In the genomic region with DNA sequence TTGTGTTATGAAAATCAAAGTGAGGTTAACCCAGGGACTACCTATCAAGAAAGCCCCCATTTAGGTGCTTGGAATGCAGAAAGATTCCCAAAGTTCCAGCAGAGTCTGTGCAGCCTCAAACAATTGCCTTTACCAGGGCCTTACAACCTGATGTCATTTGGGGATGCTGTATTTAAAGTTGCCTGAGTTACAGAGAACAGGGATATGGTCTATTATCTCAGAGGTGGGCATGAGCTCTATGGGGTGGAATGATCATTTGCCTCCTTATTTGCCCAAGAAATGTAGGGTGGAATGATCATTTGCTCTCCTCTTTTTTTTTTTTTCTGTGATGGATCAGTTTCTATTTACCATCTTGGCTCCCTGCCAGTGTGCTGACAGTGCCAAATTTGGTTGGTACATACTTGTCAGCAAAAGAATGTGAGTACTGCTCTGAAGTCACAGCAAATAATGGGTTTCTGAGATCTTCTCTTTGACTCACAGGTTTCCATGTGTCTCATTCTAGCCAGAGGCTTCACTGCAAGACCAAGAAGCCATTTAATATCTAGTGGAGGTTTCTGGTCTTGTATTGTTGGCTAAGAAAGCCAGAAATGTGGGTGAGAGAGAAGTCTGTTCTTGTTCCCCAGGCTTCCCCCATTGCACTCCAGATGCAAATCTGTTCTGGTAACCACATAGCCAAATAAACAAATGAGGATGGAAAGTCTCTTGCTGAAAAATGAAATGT, we compare ENCODE assay signal across 8 cellular contexts. TPM values are rescaled to one million over a fixed set of nuclear protein-coding genes. Genes with fewer than 3 reads are reported as not detected.
DNase-seq lines count a peak whose midpoint lies in the region; ATAC-seq and TF ChIP-seq lines count a peak whose summit lies in the region.

No MANE protein-coding gene starts in this region.

- no peak overlapping the region for H3K14ac ChIP-seq in trophoblast cell (ENCODE audit: low read length)

- H3K27me3 Mint-ChIP-seq in dendritic cell treated with granulocyte-macrophage colony-stimulating factor and Interleukin-4, amounts not matched to agents 40 ng/mL and 50 ng/mL, for 4 days, result peaks cover 3% of the 10 kb centered on the region
- no peaks in the 10 kb centered on the region for H3K27me3 Mint-ChIP-seq in progenitor cell of endocrine pancreas

- no peak overlapping the region for H4K91ac ChIP-seq in trophoblast cell (ENCODE audit: low read depth, low read length)

- no peaks in the 10 kb centered on the region for H3K79me1 ChIP-seq in trophoblast cell (ENCODE audit: low read length)

- no peaks in the 10 kb centered on the region for H3K79me2 ChIP-seq in trophoblast cell (ENCODE audit: control insufficient read depth, insufficient read depth, low read length, poor library complexity)

- H2BK120ac ChIP-seq in trophoblast cell (ENCODE audit: insufficient read depth, low read length, poor library complexity), result no peak overlapping the region

- H2AK5ac ChIP-seq in trophoblast cell (ENCODE audit: low read length), result no peak overlapping the region

- no peak overlapping the region for H3K4me3 Mint-ChIP-seq in dendritic cell treated with granulocyte-macrophage colony-stimulating factor and Interleukin-4, amounts not matched to agents 40 ng/mL and 50 ng/mL, for 4 days
- no peak overlapping the region for H3K4me3 Mint-ChIP-seq in progenitor cell of endocrine pancreas (ENCODE audit: low read depth)

- H3K4ac ChIP-seq in trophoblast cell (ENCODE audit: low read depth, low read length), result no peak overlapping the region

- peaks cover 38% of the 10 kb centered on the region for H3K4me1 Mint-ChIP-seq in dendritic cell treated with granulocyte-macrophage colony-stimulating factor and Interleukin-4, amounts not matched to agents 40 ng/mL and 50 ng/mL, for 4 days (ENCODE audit: low read depth)
- H3K4me1 Mint-ChIP-seq in progenitor cell of endocrine pancreas (ENCODE audit: low read depth), result no peaks in the 10 kb centered on the region

- H3K27ac Mint-ChIP-seq in dendritic cell treated with granulocyte-macrophage colony-stimulating factor and Interleukin-4, amounts not matched to agents 40 ng/mL and 50 ng/mL, for 4 days, result peak overlapping the region; percentile 64
- H3K27ac Mint-ChIP-seq in progenitor cell of endocrine pancreas, result no peak overlapping the region

- peak; percentile 84 for DNase-seq in COR-L47 (lab: John Stamatoyannopoulos, UW)
- DNase-seq in NCI-H446 treated with DMSO at 0.1 percent for 48 hours (lab: John Stamatoyannopoulos, UW), result peak; percentile 89
- DNase-seq in sigmoid colon, result peak; percentile 70
- DNase-seq in trophoblast cell, result no peak
- no peak for DNase-seq in progenitor cell of endocrine pancreas (ENCODE audit: low spot score, unreplicated experiment)

- H3K9ac ChIP-seq in trophoblast cell (ENCODE audit: low read length), result no peak overlapping the region

- H4K12ac ChIP-seq in trophoblast cell (ENCODE audit: low read depth, low read length), result no peak overlapping the region

- no peaks in the 10 kb centered on the region for H3K36me3 Mint-ChIP-seq in dendritic cell treated with granulocyte-macrophage colony-stimulating factor and Interleukin-4, amounts not matched to agents 40 ng/mL and 50 ng/mL, for 4 days (ENCODE audit: low read depth)
- no peaks in the 10 kb centered on the region for H3K36me3 Mint-ChIP-seq in progenitor cell of endocrine pancreas (ENCODE audit: insufficient read depth)

- H2AFZ ChIP-seq in trophoblast cell (ENCODE audit: insufficient read depth, low read length, poor library complexity), result no peak overlapping the region

- no peak overlapping the region for H2BK5ac ChIP-seq in trophoblast cell (ENCODE audit: low read depth, low read length, poor library complexity)

- H3K27ac ChIP-seq in sigmoid colon (peak overlapping the region in 3 of 4 donors; percentile 11 to 28 (median 26)), trophoblast cell (ENCODE audit: low read depth, low read length) (no peak overlapping the region)

- H3K4me2 ChIP-seq in trophoblast cell (ENCODE audit: low read length), result no peak overlapping the region

- no peak overlapping the region for H3K23ac ChIP-seq in trophoblast cell (ENCODE audit: low read length)

- no peak for TF ChIP-seq POLR2A in sigmoid colon (IDR thresholded peaks at IDR 0.05)

- TF ChIP-seq CTCF in sigmoid colon (IDR thresholded peaks at IDR 0.05) (no peak), progenitor cell of endocrine pancreas (IDR thresholded peaks at IDR 0.05; ENCODE audit: unreplicated experiment) (no peak)

- H3K4me1 ChIP-seq in sigmoid colon, result peaks cover 0 to 16% (median 13%) of the 10 kb centered on the region in 4 donors
- H3K4me1 ChIP-seq in trophoblast cell (ENCODE audit: control insufficient read depth in 1 of 2, insufficient read depth in 2 of 2, low read length in 2 of 2), result no peaks in the 10 kb centered on the region

- no peaks in the 10 kb centered on the region for H3K36me3 ChIP-seq in sigmoid colon
- no peaks in the 10 kb centered on the region for H3K36me3 ChIP-seq in trophoblast cell (ENCODE audit: control insufficient read depth in 1 of 2, insufficient read depth in 2 of 2, low read length in 2 of 2)

- H4K8ac ChIP-seq in trophoblast cell (ENCODE audit: low read depth, low read length), result no peak overlapping the region

- no peaks in the 10 kb centered on the region for H3K27me3 ChIP-seq in sigmoid colon
- no peaks in the 10 kb centered on the region for H3K27me3 ChIP-seq in trophoblast cell (ENCODE audit: insufficient read depth, low read length)

- H3K9me3 ChIP-seq in sigmoid colon (no peaks in the 10 kb centered on the region), trophoblast cell (ENCODE audit: insufficient read depth, low read depth, low read length) (no peaks in the 10 kb centered on the region)

- intact Hi-C loops in dendritic cell treated with granulocyte-macrophage colony-stimulating factor and Interleukin-4, amounts not matched to agents 40 ng/mL and 50 ng/mL, for 4 days (cut with micrococcal nuclease), result no loop called here
- intact Hi-C loops in sigmoid colon (cut with DNase I), result no loop called here

- ATAC-seq in GM18909 (IDR thresholded peaks at IDR 0.05; ENCODE audit: poor library complexity, unreplicated experiment), result peak; percentile 61
- ATAC-seq in HG03135 (IDR thresholded peaks at IDR 0.05; ENCODE audit: unreplicated experiment), result peak; percentile 57

- H3K4me3 ChIP-seq in sigmoid colon (no peak overlapping the region), trophoblast cell (ENCODE audit: low read depth, low read length) (no peak overlapping the region)

- H3K9me3 Mint-ChIP-seq in dendritic cell treated with granulocyte-macrophage colony-stimulating factor and Interleukin-4, amounts not matched to agents 40 ng/mL and 50 ng/mL, for 4 days, result no peaks in the 10 kb centered on the region
- H3K9me3 Mint-ChIP-seq in progenitor cell of endocrine pancreas (ENCODE audit: low read depth), result no peaks in the 10 kb centered on the region

- H2BK12ac ChIP-seq in trophoblast cell (ENCODE audit: low read length), result no peak overlapping the region

- no peak for TF ChIP-seq EP300 in sigmoid colon (IDR thresholded peaks at IDR 0.05)

- H3K18ac ChIP-seq in trophoblast cell (ENCODE audit: low read length), result no peak overlapping the region

RNA-seq across cellular contexts. Expression of a gene that starts 45.5 kb away (rescaled TPM):
- 10 to 100 TPM; 17.2 to 33.8 (median 23.2) TPM for total RNA-seq in sigmoid colon
- polyA plus RNA-seq in sigmoid colon, result 10 to 100 TPM; 14.4 to 27.3 (median 22.2) TPM
- 16.3 and 17.2 TPM in 2 replicates for polyA plus RNA-seq in trophoblast cell (2013)
- total RNA-seq in progenitor cell of endocrine pancreas, result 13.8 and 14.4 TPM in 2 replicates

Comparison
In these comparisons a context has a peak if more than half of its experiments do, and no peak if none do; other contexts are left out.
1. DNase-seq: peak in COR-L47 (single experiment), NCI-H446 treated with DMSO at 0.1 percent for 48 hours (single experiment) and sigmoid colon (single experiment); none in trophoblast cell (0 of 2) and progenitor cell of endocrine pancreas (single experiment).